20 cellular contexts compared by ENCODE assay signal in the genomic region with DNA sequence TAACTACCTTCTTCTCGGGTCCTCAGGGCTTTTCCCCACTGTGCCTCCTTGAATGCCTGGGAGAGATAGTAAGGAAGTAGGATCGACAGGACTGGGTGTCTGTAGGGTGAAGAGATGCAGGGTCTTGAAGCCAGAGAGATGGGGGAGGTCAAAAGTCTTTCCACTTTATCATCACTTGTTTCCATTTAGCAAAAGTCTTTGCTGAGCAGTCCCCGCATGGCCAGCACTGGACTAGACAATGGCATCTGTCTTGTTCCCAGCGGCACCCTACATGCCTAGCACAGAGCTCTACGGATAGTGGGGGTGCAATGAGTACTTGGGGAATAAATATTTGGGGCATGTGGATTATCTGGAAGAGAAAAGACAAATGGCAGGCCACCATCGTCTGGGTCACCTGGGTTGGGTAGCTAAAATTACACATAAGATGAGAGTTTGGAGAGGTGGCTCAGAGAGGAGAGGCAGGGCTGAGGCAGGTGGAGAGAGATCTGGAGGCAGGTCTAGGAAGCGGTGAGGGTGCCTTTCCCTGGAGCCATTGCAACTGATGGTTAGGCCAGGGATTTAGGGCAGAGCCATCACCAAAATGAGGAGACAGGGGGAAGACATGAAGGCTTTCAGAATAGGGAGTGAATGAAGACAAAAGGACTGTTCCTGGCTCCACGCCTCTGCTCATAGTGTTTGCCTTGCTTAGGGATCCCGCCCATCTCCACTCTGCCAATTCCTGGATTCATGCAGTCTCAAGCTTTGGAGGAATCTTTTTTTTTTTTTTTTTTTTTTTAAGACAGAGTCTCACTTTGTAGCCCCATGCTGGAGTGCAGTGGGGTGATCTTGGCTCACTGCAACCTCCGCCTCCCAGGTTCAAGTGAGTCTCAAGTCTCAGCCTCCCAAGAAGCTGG.
DNase-seq lines count a peak whose midpoint lies in the region; ATAC-seq, FAIRE-seq and TF ChIP-seq lines count a peak whose summit lies in the region.
"Had no signal": no experiment of that assay in that cellular context is flagged by ENCODE, and none has a peak within 500 bp of the region (broad histone marks: within the 10 kb centered on the region; RNA-seq: fewer than 3 reads in every experiment).

No MANE protein-coding gene starts in this region.

- intact Hi-C loops in K562 (cut with micrococcal nuclease): no loop called here
- intact Hi-C loops in left cardiac atrium (cut with DNase I): no loop called here
- intact Hi-C loops in gastrocnemius medialis (cut with DNase I; ENCODE audit: low total_unique reads): no loop called here
- intact Hi-C loops in activated CD8-positive, alpha-beta T cell treated with anti-CD3 and anti-CD28 coated beads for 36 hours (cut with micrococcal nuclease): no loop called here

- TF ChIP-seq EP300 in K562 (IDR thresholded peaks at IDR 0.05; ENCODE audit: low read length): no peak

- no peaks in the 10 kb centered on the region for H3K9me3 ChIP-seq in HEK293 (ENCODE audit: control insufficient read depth, insufficient read depth, low read depth, low read length)
- no peaks in the 10 kb centered on the region for H3K9me3 ChIP-seq in K562 (replicated peaks; ENCODE audit: control insufficient read depth, insufficient read depth, low read depth, low read length)
- H3K9me3 ChIP-seq in gastrocnemius medialis: no peaks in the 10 kb centered on the region
- H3K9me3 ChIP-seq: lower lobe of right lung, right lobe of liver, thoracic aorta had no signal

- no peak overlapping the region for H3K9ac ChIP-seq in K562 (ENCODE audit: insufficient read depth in 1 of 2, low read depth in 2 of 2, low read length in 2 of 2)

- H3K36me3 ChIP-seq in HEK293 (ENCODE audit: control insufficient read depth in 2 of 2, insufficient read depth in 1 of 2, low read length in 2 of 2): no peaks in the 10 kb centered on the region
- no peaks in the 10 kb centered on the region for H3K36me3 ChIP-seq in K562 (ENCODE audit: control insufficient read depth, insufficient read depth, low read length)
- no peaks in the 10 kb centered on the region for H3K36me3 ChIP-seq in gastrocnemius medialis
- H3K36me3 ChIP-seq: lower lobe of right lung, right lobe of liver, thoracic aorta had no signal

- in situ Hi-C loops in K562 (cut with MboI) (no loop called here), gastrocnemius medialis (cut with MboI; ENCODE audit: low sequenced_read_pairs in 4 of 4) (loop anchor here (25.0 kb wide), 1 partner anchor 253 kb away; a partner anchor contains a TSS)

- no peak for DNase-seq in K562 (ENCODE audit: extremely low read depth in 1 of 4, low spot score in 3 of 4)
- peak; percentile 73 for DNase-seq in left cardiac atrium
- DNase-seq in gastrocnemius medialis: peak in 1 of 2 donors; percentile 32
- DNase-seq in activated CD4-positive, alpha-beta T cell treated with anti-CD3 and anti-CD28 coated beads, Interleukin-2, amount 50 U/mL, for 48 hours: no peak
- no peak for DNase-seq in activated CD8-positive, alpha-beta T cell treated with anti-CD3 and anti-CD28 coated beads for 36 hours
- DNase-seq in NCI-H526 treated with DMSO at 0.1 percent for 48 hours (lab: John Stamatoyannopoulos, UW): no peak
- DNase-seq: activated gamma-delta T cell treated with Interleukin-2 at 50 U/mL for 16 hours; dermis blood vessel endothelial cell; DMS79; NCI-H1694 treated with DMSO at 0.1 percent for 48 hours; NCI-H524; right lobe of liver; stimulated activated CD4-positive, alpha-beta T cell treated with anti-CD3 and anti-CD28 coated beads, Interleukin-2, amount 100 ng/mL, for 48 hours; stimulated activated CD8-positive, alpha-beta memory T cell treated with anti-CD3 and anti-CD28 coated beads, Interleukin-4, amount 100 ng/mL, for 48 hours had no signal

- H3K79me2 ChIP-seq in K562 (ENCODE audit: control insufficient read depth, insufficient read depth, low read length): no peaks in the 10 kb centered on the region

- H3K27ac ChIP-seq in HEK293 (ENCODE audit: extremely low read depth, low read depth, low read length) (no peak overlapping the region), K562 (ENCODE audit: extremely low read depth, low read depth, low read length) (no peak overlapping the region), gastrocnemius medialis (peak overlapping the region; percentile 56 to 72 (median 64))
- H3K27ac ChIP-seq: right lobe of liver had no signal

- H3K27me3 ChIP-seq in K562 (ENCODE audit: control insufficient read depth in 2 of 2, insufficient read depth in 2 of 2, low read length in 2 of 2): peaks cover 18 to 55% of the 10 kb centered on the region in 2 experiments
- H3K27me3 ChIP-seq in gastrocnemius medialis: no peaks in the 10 kb centered on the region
- H3K27me3 ChIP-seq: right lobe of liver had no signal

- no peaks in the 10 kb centered on the region for H3K9me3 Mint-ChIP-seq in activated CD8-positive, alpha-beta T cell treated with anti-CD3 and anti-CD28 coated beads for 36 hours
- H3K9me3 Mint-ChIP-seq: nephron progenitor cell, WTC11 had no signal

- H3K36me3 Mint-ChIP-seq in activated CD8-positive, alpha-beta T cell treated with anti-CD3 and anti-CD28 coated beads for 36 hours (ENCODE audit: low read depth): no peaks in the 10 kb centered on the region
- H3K36me3 Mint-ChIP-seq: WTC11 had no signal

- no TSS peak for BruUV-seq in K562 (replicated peaks; lab: Mats Ljungman, UMichigan)

- WGBS in K562 (ENCODE audit: insufficient coverage, low coverage, missing lambda C conversion rate): 4% methylated on average over 9 of the region's 10 CpGs

- CTCF ChIA-PET in HEK293 (lab: Yijun Ruan, JAX) (no interaction called here), K562 (lab: Yijun Ruan, JAX; ENCODE audit: low intra/inter-chr PET ratio) (no interaction called here)
- CTCF ChIA-PET in activated CD8-positive, alpha-beta T cell treated with anti-CD3 and anti-CD28 coated beads for 36 hours (lab: Charles Lee): no interaction called here

- no peaks in the 10 kb centered on the region for H3K27me3 Mint-ChIP-seq in activated CD8-positive, alpha-beta T cell treated with anti-CD3 and anti-CD28 coated beads for 36 hours

- no peak overlapping the region for H3K4me3 ChIP-seq in HEK293 (ENCODE audit: low read depth, low read length)
- no peak overlapping the region for H3K4me3 ChIP-seq in K562
- H3K4me3 ChIP-seq in gastrocnemius medialis: no peak overlapping the region
- H3K4me3 ChIP-seq: lower lobe of right lung, right lobe of liver had no signal

- H3K4me1 ChIP-seq in HEK293 (ENCODE audit: control insufficient read depth, insufficient read depth, low read length): no peaks in the 10 kb centered on the region; the same call in 1 of the 2 replicates
- peaks cover 0 to 4% of the 10 kb centered on the region in 2 experiments; a peak in 2 of 5 replicates for H3K4me1 ChIP-seq in K562 (replicated peaks in 1 of 2; ENCODE audit: control insufficient read depth in 2 of 2, insufficient read depth in 2 of 2, low read length in 2 of 2)
- H3K4me1 ChIP-seq in gastrocnemius medialis: peaks cover 14 to 19% of the 10 kb centered on the region in 2 donors

- H3K4me1 Mint-ChIP-seq in activated CD8-positive, alpha-beta T cell treated with anti-CD3 and anti-CD28 coated beads for 36 hours (ENCODE audit: low read depth): no peaks in the 10 kb centered on the region

- no peak overlapping the region for H3K4me2 ChIP-seq in K562 (ENCODE audit: insufficient read depth, low read length)

- no peak for FAIRE-seq in K562 (lab: Jason Lieb, UNC)

- H3K9me1 ChIP-seq in K562 (ENCODE audit: control insufficient read depth, insufficient read depth, low read length): no peaks in the 10 kb centered on the region

- ATAC-seq in K562 (peak; percentile 34; the same call in 2 of the 3 replicates), left cardiac atrium (peak; percentile 29 to 51), gastrocnemius medialis (peak in 1 of 2 donors; percentile 6)
- no peak for ATAC-seq in activated CD8-positive, alpha-beta T cell treated with anti-CD3 and anti-CD28 coated beads for 36 hours
- no peak for ATAC-seq in activated CD4-positive, CD25-positive, alpha-beta regulatory T cell treated with anti-CD3 and anti-CD28 coated beads, Interleukin-2, amount 50 U/mL, for 24 hours
- ATAC-seq: WTC11 had no signal

- H2AFZ ChIP-seq in K562 (ENCODE audit: low read depth, low read length): no peak overlapping the region

- no peak overlapping the region for H3K27ac Mint-ChIP-seq in activated CD8-positive, alpha-beta T cell treated with anti-CD3 and anti-CD28 coated beads for 36 hours
- H3K27ac Mint-ChIP-seq: nephron progenitor cell, WTC11 had no signal

- no peak overlapping the region for H3K4me3 Mint-ChIP-seq in activated CD8-positive, alpha-beta T cell treated with anti-CD3 and anti-CD28 coated beads for 36 hours
- H3K4me3 Mint-ChIP-seq: nephron progenitor cell, WTC11 had no signal

- no peak for TF ChIP-seq CTCF in HEK293 (tag by site-specific recombination; IDR thresholded peaks at IDR 0.05)
- TF ChIP-seq CTCF in K562 (IDR thresholded peaks at IDR 0.05 in 2 of 3, conservative IDR thresholded peaks at IDR 0.05 in 1 of 3; ENCODE audit: insufficient read depth in 2 of 3, low read depth in 1 of 3, low read length in 3 of 3): no peak
- no peak for TF ChIP-seq CTCF in gastrocnemius medialis (IDR thresholded peaks at IDR 0.05 in 4 of 5, conservative IDR thresholded peaks at IDR 0.05 in 1 of 5)
- no peak for TF ChIP-seq CTCF in activated CD8-positive, alpha-beta T cell treated with anti-CD3 and anti-CD28 coated beads for 36 hours (IDR thresholded peaks at IDR 0.05)

- TF ChIP-seq RAD21 in K562 (CRISPR knock-in tag; conservative IDR thresholded peaks at IDR 0.05 in 1 of 2, IDR thresholded peaks at IDR 0.05 in 1 of 2): no peak

- TF ChIP-seq POLR2A in K562 (conservative IDR thresholded peaks at IDR 0.05) (no peak), gastrocnemius medialis (IDR thresholded peaks at IDR 0.05) (no peak)

- POLR2A ChIA-PET in HEK293 (lab: Yijun Ruan, JAX): interaction anchor here (0.6 kb wide), 1 partner anchor 1206 kb away, joined by 4 read pairs; no protein-coding TSS in a partner anchor
- POLR2A ChIA-PET in K562 (lab: Yijun Ruan, JAX): interaction anchor here (0.6 to 1.6 kb wide), 2 partner anchors 8 to 10 kb away, joined by 3 to 6 read pairs; no protein-coding TSS in a partner anchor
- POLR2A ChIA-PET in activated CD8-positive, alpha-beta T cell treated with anti-CD3 and anti-CD28 coated beads for 36 hours (lab: Charles Lee): no interaction called here

- H4K20me1 ChIP-seq in K562 (replicated peaks; ENCODE audit: control insufficient read depth, insufficient read depth, low read length): no peaks in the 10 kb centered on the region

TF ChIP-seq in HEK293, 187 proteins besides CTCF, POLR2A, EP300 and RAD21 (continues in another document):
- TF ChIP-seq ZBTB20 (tag by site-specific recombination; IDR thresholded peaks at IDR 0.05) (no peak), ZNF426 (tag by site-specific recombination; IDR thresholded peaks at IDR 0.05) (no peak), ZNF510 (tag by site-specific recombination; IDR thresholded peaks at IDR 0.05; ENCODE audit: insufficient replicate concordance) (no peak)

TF ChIP-seq in K562, 482 proteins besides CTCF, POLR2A, EP300 and RAD21 (continues in another document):
- TF ChIP-seq ZKSCAN1 (IDR thresholded peaks at IDR 0.05; ENCODE audit: low read depth, low read length): no peak

Comparison
In these comparisons a context has a peak if more than half of its experiments do, and no peak if none do; other contexts are left out.
1. H3K27ac ChIP-seq: peak in gastrocnemius medialis (4 of 4); none in HEK293 (single experiment) and K562 (single experiment).
2. ATAC-seq: peak in K562 (single experiment) and left cardiac atrium (2 of 2); none in activated CD8-positive, alpha-beta T cell treated with anti-CD3 and anti-CD28 coated beads for 36 hours (single experiment) and activated CD4-positive, CD25-positive, alpha-beta regulatory T cell treated with anti-CD3 and anti-CD28 coated beads, Interleukin-2, amount 50 U/mL, for 24 hours (0 of 2).